ENCODE assay signal across 8 cellular contexts in genomic region chr10:96833220-96834001, GRCh38. TPM values are rescaled to one million over a fixed set of nuclear protein-coding genes. Genes with fewer than 3 reads are reported as not detected.
DNase-seq lines count a peak whose midpoint lies in the region; ATAC-seq and TF ChIP-seq lines count a peak whose summit lies in the region.

No MANE protein-coding gene starts in this region.

- peak overlapping the region; percentile 98 for H3K27ac ChIP-seq in left ventricle myocardium inferior (replicated peaks)

- no peaks in the 10 kb centered on the region for H3K27me3 Mint-ChIP-seq in activated naive CD8-positive, alpha-beta T cell treated with anti-CD3 and anti-CD28 coated beads, Interleukin-2, amount 50 U/mL, for 24 hours

- H3K27me3 ChIP-seq in left ventricle myocardium inferior (ENCODE audit: low read depth), result no peaks in the 10 kb centered on the region

- peak overlapping the region; percentile 92 for H3K4me3 Mint-ChIP-seq in activated naive CD8-positive, alpha-beta T cell treated with anti-CD3 and anti-CD28 coated beads, Interleukin-2, amount 50 U/mL, for 24 hours

- H3K9me3 Mint-ChIP-seq in activated naive CD8-positive, alpha-beta T cell treated with anti-CD3 and anti-CD28 coated beads, Interleukin-2, amount 50 U/mL, for 24 hours, result no peaks in the 10 kb centered on the region

- H3K36me3 Mint-ChIP-seq in activated naive CD8-positive, alpha-beta T cell treated with anti-CD3 and anti-CD28 coated beads, Interleukin-2, amount 50 U/mL, for 24 hours (ENCODE audit: low read depth), result peaks cover 14% of the 10 kb centered on the region

- intact Hi-C loops in left ventricle myocardium inferior (cut with micrococcal nuclease), result no loop called here
- intact Hi-C loops in posterior vena cava (cut with DNase I), result loop anchor here in 1 of 2 donors (2.0 to 10.0 kb wide), 2 partner anchors 61 to 247 kb away; partner anchors contain the start of gene TM9SF3

- H3K9me3 ChIP-seq in left ventricle myocardium inferior (replicated peaks), result no peaks in the 10 kb centered on the region

- H3K27ac Mint-ChIP-seq in activated naive CD8-positive, alpha-beta T cell treated with anti-CD3 and anti-CD28 coated beads, Interleukin-2, amount 50 U/mL, for 24 hours, result peak overlapping the region; percentile 80

- DNase-seq in GM03348 (ENCODE audit: low spot score) (peak; percentile 49), HCEC 1CT (peak; percentile 18), NCI-H226 (peak; percentile 25), left ventricle myocardium inferior (peak; percentile 24), posterior vena cava (ENCODE audit: low spot score) (peak; percentile 83), NCI-H1105 (lab: John Stamatoyannopoulos, UW) (no peak)
- DNase-seq in activated naive CD8-positive, alpha-beta T cell treated with anti-CD3 and anti-CD28 coated beads, Interleukin-2, amount 50 U/mL, for 24 hours, result peak; percentile 25
- no peak for DNase-seq in stimulated activated naive CD4-positive, alpha-beta T cell treated with Interleukin-2 at 50 U/mL for 16 hours (lab: John Stamatoyannopoulos, UW)

- no peak for TF ChIP-seq CTCF in left ventricle myocardium inferior (IDR thresholded peaks at IDR 0.05; ENCODE audit: borderline replicate concordance)

- no peak for ATAC-seq in activated naive CD8-positive, alpha-beta T cell treated with anti-CD3 and anti-CD28 coated beads, Interleukin-2, amount 50 U/mL, for 24 hours

- no peaks in the 10 kb centered on the region for H3K36me3 ChIP-seq in left ventricle myocardium inferior

- H3K4me3 ChIP-seq in left ventricle myocardium inferior, result peak overlapping the region; percentile 95

- H3K4me1 Mint-ChIP-seq in activated naive CD8-positive, alpha-beta T cell treated with anti-CD3 and anti-CD28 coated beads, Interleukin-2, amount 50 U/mL, for 24 hours, result peaks cover 61% of the 10 kb centered on the region

- peaks cover 77% of the 10 kb centered on the region for H3K4me1 ChIP-seq in left ventricle myocardium inferior

RNA-seq across cellular contexts. Expression of gene LCOR, which starts 1.3 kb away (rescaled TPM):
- total RNA-seq in left ventricle myocardium inferior (18.9 TPM), posterior vena cava (10 to 100 TPM; 20.9 to 36.0 TPM)

Comparison
In these comparisons a context has a peak if more than half of its experiments do, and no peak if none do; other contexts are left out.
1. DNase-seq: peak in GM03348 (single experiment), HCEC 1CT (single experiment), NCI-H226 (single experiment), activated naive CD8-positive, alpha-beta T cell treated with anti-CD3 and anti-CD28 coated beads, Interleukin-2, amount 50 U/mL, for 24 hours (single experiment), left ventricle myocardium inferior (single experiment) and posterior vena cava (single experiment); none in stimulated activated naive CD4-positive, alpha-beta T cell treated with Interleukin-2 at 50 U/mL for 16 hours (single experiment) and NCI-H1105 (single experiment).